10 cellular contexts compared by ENCODE assay signal in genomic region chr12:127680516-127680915, GRCh38.
"Had no signal": no experiment of that assay in that cellular context is flagged by ENCODE, and none has a peak within 500 bp of the region (broad histone marks: within the 10 kb centered on the region; RNA-seq: fewer than 3 reads in every experiment).

No MANE protein-coding gene starts in this region.

- H3K4me3 ChIP-seq: hepatocyte, stomach, thoracic aorta had no signal

- H3K4me2 ChIP-seq: hepatocyte had no signal

- H2AFZ ChIP-seq: hepatocyte, parathyroid adenoma had no signal

- H3K9me3 ChIP-seq: stomach, thoracic aorta had no signal

- H3K27me3 ChIP-seq: hepatocyte, stomach had no signal

- H3K27ac ChIP-seq: hepatocyte, parathyroid adenoma, stomach, thoracic aorta had no signal

- H3K79me2 ChIP-seq: hepatocyte, parathyroid adenoma had no signal

- H3K4me1 ChIP-seq: parathyroid adenoma, stomach had no signal

- DNase-seq: activated CD4-positive, alpha-beta T cell treated with anti-CD3 and anti-CD28 coated beads, Interleukin-2, amount 50 U/mL, for 1 hour; activated naive CD4-positive, alpha-beta T cell treated with anti-CD3 and anti-CD28 coated beads, Interleukin-2, amount 10 ng/mL, durations not matched to agents 7 days and 5 days; amniotic stem cell; cerebellar nuclear complex; retina; small intestine; stomach had no signal

- H3K36me3 ChIP-seq: stomach, thoracic aorta had no signal

- H3K9ac ChIP-seq: parathyroid adenoma had no signal
